ENCODE assay signal across 1 cellular context in the genomic region with DNA sequence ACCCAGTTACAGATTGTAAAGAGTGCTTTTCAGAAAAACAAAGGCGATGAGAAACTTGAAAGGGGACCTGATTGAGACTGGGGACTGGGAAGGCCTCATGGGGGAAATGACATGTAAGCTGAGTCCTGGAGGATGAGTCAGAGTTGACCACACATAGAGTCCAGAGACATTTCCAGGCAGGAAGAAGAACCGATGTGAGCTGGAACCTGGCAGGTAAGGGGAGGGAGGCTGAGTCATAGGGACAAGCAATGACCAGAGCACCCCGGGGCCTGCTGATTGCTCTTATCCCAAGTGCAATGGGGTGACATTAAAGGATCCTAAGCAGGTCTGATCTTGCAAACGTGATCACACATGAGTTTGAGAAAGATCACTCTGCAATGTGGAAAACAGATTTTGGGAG.
TF ChIP-seq lines count a peak whose summit lies in the region.

No MANE protein-coding gene starts in this region.

TF ChIP-seq in HCT116, 20 proteins besides CTCF, POLR2A, EP300 and RAD21 (continued from another document):
- TF ChIP-seq, protein P1, sequence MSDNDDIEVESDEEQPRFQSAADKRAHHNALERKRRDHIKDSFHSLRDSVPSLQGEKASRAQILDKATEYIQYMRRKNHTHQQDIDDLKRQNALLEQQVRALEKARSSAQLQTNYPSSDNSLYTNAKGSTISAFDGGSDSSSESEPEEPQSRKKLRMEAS (IDR thresholded peaks at IDR 0.05), result no peak; the same call in 1 of the 2 replicates
- TF ChIP-seq ELF1 (IDR thresholded peaks at IDR 0.05; ENCODE audit: borderline replicate concordance, low read depth), result no peak
